11 cellular contexts compared by ENCODE assay signal in genomic region chr22:28142361-28142801, GRCh38.
DNase-seq lines count a peak whose midpoint lies in the region; ATAC-seq and TF ChIP-seq lines count a peak whose summit lies in the region.
"Had no signal": no experiment of that assay in that cellular context is flagged by ENCODE, and none has a peak within 500 bp of the region (broad histone marks: within the 10 kb centered on the region; RNA-seq: fewer than 3 reads in every experiment).

No MANE protein-coding gene starts in this region.

- H3K36me3 Mint-ChIP-seq in activated CD8-positive, alpha-beta T cell treated with anti-CD3 and anti-CD28 coated beads for 36 hours (ENCODE audit: low read depth): no peaks in the 10 kb centered on the region
- H3K36me3 Mint-ChIP-seq: naive thymus-derived CD8-positive, alpha-beta T cell had no signal

- H3K4me1 Mint-ChIP-seq in activated CD8-positive, alpha-beta T cell treated with anti-CD3 and anti-CD28 coated beads for 36 hours (ENCODE audit: low read depth): no peaks in the 10 kb centered on the region

- ATAC-seq in activated CD8-positive, alpha-beta T cell treated with anti-CD3 and anti-CD28 coated beads for 36 hours: no peak
- ATAC-seq: naive thymus-derived CD8-positive, alpha-beta T cell had no signal

- POLR2A ChIA-PET in activated CD8-positive, alpha-beta T cell treated with anti-CD3 and anti-CD28 coated beads for 36 hours (lab: Charles Lee): no interaction called here

- peak overlapping the region; percentile 9 for H3K27ac ChIP-seq in vagina
- H3K27ac ChIP-seq in effector memory CD4-positive, alpha-beta T cell (ENCODE audit: insufficient read depth, low read length, poor library complexity, severe bottlenecking): no peak overlapping the region
- H3K27ac ChIP-seq: 22Rv1 had no signal

- H3K27me3 ChIP-seq in kidney epithelial cell (ENCODE audit: control insufficient read depth, insufficient read depth, low read length) (no peaks in the 10 kb centered on the region), vagina (no peaks in the 10 kb centered on the region)
- H3K27me3 ChIP-seq in effector memory CD4-positive, alpha-beta T cell (replicated peaks; ENCODE audit: control insufficient read depth, insufficient read depth, low read length, poor library complexity, severe bottlenecking): no peaks in the 10 kb centered on the region

- peak; percentile 44 for DNase-seq in DMS153 treated with DMSO at 0.1 percent for 48 hours (lab: John Stamatoyannopoulos, UW; ENCODE audit: unreplicated experiment)
- DNase-seq in DMS153 (lab: John Stamatoyannopoulos, UW): no peak
- peak; percentile 94 for DNase-seq in cardiac fibroblast (ENCODE audit: low read depth in 2 of 2)
- DNase-seq in kidney epithelial cell (ENCODE audit: low read depth): peak; percentile 63
- DNase-seq in vagina (ENCODE audit: extremely low spot score in 2 of 2): no peak
- no peak for DNase-seq in effector memory CD4-positive, alpha-beta T cell
- no peak for DNase-seq in activated T-cell treated with anti-CD3 and anti-CD28 coated beads, Interleukin-2, amount 50 U/mL, for 1 hour
- no peak for DNase-seq in activated CD8-positive, alpha-beta T cell treated with anti-CD3 and anti-CD28 coated beads for 36 hours
- DNase-seq: Karpas-422; naive thymus-derived CD8-positive, alpha-beta T cell had no signal

- no peak overlapping the region for H3K27ac Mint-ChIP-seq in activated CD8-positive, alpha-beta T cell treated with anti-CD3 and anti-CD28 coated beads for 36 hours

- no peaks in the 10 kb centered on the region for H3K9me3 Mint-ChIP-seq in activated CD8-positive, alpha-beta T cell treated with anti-CD3 and anti-CD28 coated beads for 36 hours
- H3K9me3 Mint-ChIP-seq: naive thymus-derived CD8-positive, alpha-beta T cell had no signal

- no peak overlapping the region for H3K4me3 ChIP-seq in cardiac fibroblast (replicated peaks in 1 of 2; ENCODE audit: low read depth in 2 of 2, low read length in 2 of 2)
- no peak overlapping the region for H3K4me3 ChIP-seq in kidney epithelial cell (ENCODE audit: low read depth, low read length)
- H3K4me3 ChIP-seq in vagina: no peak overlapping the region
- no peak overlapping the region for H3K4me3 ChIP-seq in effector memory CD4-positive, alpha-beta T cell (ENCODE audit: insufficient read depth, low read depth, low read length, poor library complexity, severe bottlenecking)

- no peak for TF ChIP-seq POLR2A in vagina (IDR thresholded peaks at IDR 0.05)

- CTCF ChIA-PET in activated CD8-positive, alpha-beta T cell treated with anti-CD3 and anti-CD28 coated beads for 36 hours (lab: Charles Lee): no interaction called here

- no peaks in the 10 kb centered on the region for H3K36me3 ChIP-seq in kidney epithelial cell (ENCODE audit: control insufficient read depth, insufficient read depth, low read length)
- no peaks in the 10 kb centered on the region for H3K36me3 ChIP-seq in vagina
- no peaks in the 10 kb centered on the region for H3K36me3 ChIP-seq in effector memory CD4-positive, alpha-beta T cell (ENCODE audit: control insufficient read depth, insufficient read depth, low read length)

- H3K9me3 ChIP-seq in vagina: no peaks in the 10 kb centered on the region
- no peaks in the 10 kb centered on the region for H3K9me3 ChIP-seq in effector memory CD4-positive, alpha-beta T cell (ENCODE audit: control insufficient read depth, low read length)

- TF ChIP-seq CTCF in cardiac fibroblast (IDR thresholded peaks at IDR 0.05; ENCODE audit: low read depth, low read length) (no peak), kidney epithelial cell (IDR thresholded peaks at IDR 0.05; ENCODE audit: insufficient read depth, low read length, poor library complexity, severe bottlenecking) (no peak), vagina (IDR thresholded peaks at IDR 0.05) (no peak)
- TF ChIP-seq CTCF in activated CD8-positive, alpha-beta T cell treated with anti-CD3 and anti-CD28 coated beads for 36 hours (IDR thresholded peaks at IDR 0.05): no peak

- H3K27me3 Mint-ChIP-seq in activated CD8-positive, alpha-beta T cell treated with anti-CD3 and anti-CD28 coated beads for 36 hours: peaks cover 2% of the 10 kb centered on the region

- intact Hi-C loops in vagina (cut with DNase I): no loop called here
- intact Hi-C loops in activated CD8-positive, alpha-beta T cell treated with anti-CD3 and anti-CD28 coated beads for 36 hours (cut with micrococcal nuclease): no loop called here

- no peak overlapping the region for H3K4me3 Mint-ChIP-seq in activated CD8-positive, alpha-beta T cell treated with anti-CD3 and anti-CD28 coated beads for 36 hours
- H3K4me3 Mint-ChIP-seq: naive thymus-derived CD8-positive, alpha-beta T cell had no signal

- peaks cover 54% of the 10 kb centered on the region for H3K4me1 ChIP-seq in vagina
- no peaks in the 10 kb centered on the region for H3K4me1 ChIP-seq in effector memory CD4-positive, alpha-beta T cell (ENCODE audit: control insufficient read depth, insufficient read depth, low read length, poor library complexity, severe bottlenecking)

Comparison
In these comparisons a context has a peak if more than half of its experiments do, and no peak if none do; other contexts are left out.
1. DNase-seq: peak in DMS153 treated with DMSO at 0.1 percent for 48 hours (single experiment), cardiac fibroblast (2 of 2) and kidney epithelial cell (single experiment); none in DMS153 (single experiment), vagina (0 of 2), effector memory CD4-positive, alpha-beta T cell (0 of 3), activated T-cell treated with anti-CD3 and anti-CD28 coated beads, Interleukin-2, amount 50 U/mL, for 1 hour (single experiment) and activated CD8-positive, alpha-beta T cell treated with anti-CD3 and anti-CD28 coated beads for 36 hours (single experiment).